Comparison of ENCODE assay signal across 10 cellular contexts in genomic region chr7:122987463-122987862, GRCh38. TPM values are rescaled to one million over a fixed set of nuclear protein-coding genes. Genes with fewer than 3 reads are reported as not detected.
"Had no signal": no experiment of that assay in that cellular context is flagged by ENCODE, and none has a peak within 500 bp of the region (broad histone marks: within the 10 kb centered on the region; RNA-seq: fewer than 3 reads in every experiment).

No MANE protein-coding gene starts in this region.

- H3K36me3 Mint-ChIP-seq: IgD-negative memory B cell had no signal

- DNase-seq: GM23248, HFFc6, KBM-7 had no signal

- H3K4me1 ChIP-seq: HAP-1 had no signal

- ATAC-seq: HCT116, HepG2 had no signal

- H3K27me3 Mint-ChIP-seq: IgD-negative memory B cell had no signal

- H3K9ac ChIP-seq: GM23248 had no signal

- H3K4me3 ChIP-seq: GM23248, HAP-1 had no signal

- H3K4me3 Mint-ChIP-seq: HFFc6, IgD-negative memory B cell had no signal

- H3K27ac ChIP-seq: GM23248, HL-60 had no signal

- H3K36me3 ChIP-seq: HAP-1 had no signal

- H2AFZ ChIP-seq: GM23248 had no signal

- H3K9me3 ChIP-seq: HAP-1 had no signal

- H3K27ac Mint-ChIP-seq: HFFc6, IgD-negative memory B cell had no signal

RNA-seq across cellular contexts. Expression of gene TAS2R16, which starts 8.0 kb away (rescaled TPM):
- total RNA-seq: GM23248, H1, HepG2, HFFc6, HT1080 had no signal
- polyA plus RNA-seq: GM23248, H1, HepG2, IgD-negative memory B cell had no signal
